ENCODE assay signal across 8 cellular contexts in genomic region chr17:31094600-31095238, GRCh38. TPM values are rescaled to one million over a fixed set of nuclear protein-coding genes. Genes with fewer than 3 reads are reported as not detected.
DNase-seq lines count a peak whose midpoint lies in the region; ATAC-seq, FAIRE-seq and TF ChIP-seq lines count a peak whose summit lies in the region.

Gene NF1, plus strand, starts transcription at chr17:31094977. Its CDS starts 333 bp downstream, at chr17:31095310.

- TF ChIP-seq EP300 in Ishikawa (IDR thresholded peaks at IDR 0.05; ENCODE audit: borderline replicate concordance): no peak

- DNase-seq in D721Med (ENCODE audit: insufficient read length, low spot score) (peak; percentile 87), OCI-M2 (lab: John Stamatoyannopoulos, UW; ENCODE audit: unreplicated experiment) (peak; percentile 55), activated T-cell treated with anti-CD3 and anti-CD28 coated beads for 4 hours (peak; percentile 69), epithelial cell of esophagus (ENCODE audit: low read depth) (peak; percentile 94), mucosa of descending colon (peak; percentile 96)
- peak; percentile 61 to 77 for DNase-seq in stimulated activated CD8-positive, alpha-beta memory T cell treated with anti-CD3 and anti-CD28 coated beads, Interleukin-4, amount 100 ng/mL, for 1 hour (ENCODE audit: low read depth in 2 of 2, low spot score in 1 of 2)

- H3K4me1 ChIP-seq in mucosa of descending colon (ENCODE audit: low read depth): no peaks in the 10 kb centered on the region

- peak; percentile 63 for ATAC-seq in GM21526 (IDR thresholded peaks at IDR 0.05; ENCODE audit: low FRiP score, unreplicated experiment)
- ATAC-seq in mucosa of descending colon: peak; percentile 96

- H3K9me3 ChIP-seq in mucosa of descending colon: no peaks in the 10 kb centered on the region

- no peak for TF ChIP-seq CTCF in D721Med (IDR thresholded peaks at IDR 0.05; ENCODE audit: insufficient read depth, missing control alignments)
- no peak for TF ChIP-seq CTCF in epithelial cell of esophagus (IDR thresholded peaks at IDR 0.05; ENCODE audit: insufficient read depth, low read depth, low read length, missing control alignments)
- no peak for TF ChIP-seq CTCF in mucosa of descending colon (IDR thresholded peaks at IDR 0.05)

- H3K36me3 ChIP-seq in mucosa of descending colon (ENCODE audit: low read depth): no peaks in the 10 kb centered on the region

- H3K4me3 ChIP-seq in epithelial cell of esophagus (ENCODE audit: low read length) (peak within 1 kb of the TSS; percentile 84), mucosa of descending colon (peak within 1 kb of the TSS; percentile 74)

- FAIRE-seq in D721Med (lab: Jason Lieb, UNC): no peak

- 0 out of 2 replicates have a peak, but pooled peaks have one; percentile 12 for TF ChIP-seq RAD21 in Ishikawa (IDR thresholded peaks at IDR 0.05; ENCODE audit: low read depth)

- intact Hi-C loops in mucosa of descending colon (cut with DNase I, micrococcal nuclease): no loop called here

TF ChIP-seq in Ishikawa, 13 proteins besides CTCF, POLR2A, EP300 and RAD21:
- TF ChIP-seq NFIC (IDR thresholded peaks at IDR 0.05): no peak
- no peak for TF ChIP-seq CEBPB (IDR thresholded peaks at IDR 0.05)
- no peak for TF ChIP-seq MAX (IDR thresholded peaks at IDR 0.05)
- TF ChIP-seq USF1 (IDR thresholded peaks at IDR 0.05): 0 out of 2 replicates have a peak, but pooled peaks have one; percentile 6
- TF ChIP-seq TAF1 (IDR thresholded peaks at IDR 0.05; ENCODE audit: low read depth): peak; percentile 83; the same call in 1 of the 2 replicates
- no peak for TF ChIP-seq FOXM1 (IDR thresholded peaks at IDR 0.05; ENCODE audit: borderline replicate concordance, low read depth)
- no peak for TF ChIP-seq ZBTB7A (IDR thresholded peaks at IDR 0.05; ENCODE audit: low read depth)
- TF ChIP-seq REST (IDR thresholded peaks at IDR 0.05; ENCODE audit: low read depth): no peak
- TF ChIP-seq EGR1 (IDR thresholded peaks at IDR 0.05): no peak
- TF ChIP-seq TEAD4 (IDR thresholded peaks at IDR 0.05): no peak
- 0 out of 2 replicates have a peak, but pooled peaks have one; percentile 20 for TF ChIP-seq CREB1 (IDR thresholded peaks at IDR 0.05; ENCODE audit: low read depth)
- TF ChIP-seq YY1 (IDR thresholded peaks at IDR 0.05; ENCODE audit: low read depth): peak; percentile 90
- no peak; the same call in 1 of the 2 replicates for TF ChIP-seq TCF12 (IDR thresholded peaks at IDR 0.05; ENCODE audit: low read depth)

RNA-seq across cellular contexts. Expression of gene NF1, which starts in this region (rescaled TPM):
- total RNA-seq in mucosa of descending colon: 10 to 100 TPM; 51.9 to 67.6 (median 52.4) TPM

Comparison
In these comparisons a context has a peak if more than half of its experiments do, and no peak if none do; other contexts are left out.
1. Peak in every context shown above with its lines: DNase-seq, ATAC-seq and H3K4me3 ChIP-seq.